ENCODE assay signal across 12 cellular contexts in the genomic region with DNA sequence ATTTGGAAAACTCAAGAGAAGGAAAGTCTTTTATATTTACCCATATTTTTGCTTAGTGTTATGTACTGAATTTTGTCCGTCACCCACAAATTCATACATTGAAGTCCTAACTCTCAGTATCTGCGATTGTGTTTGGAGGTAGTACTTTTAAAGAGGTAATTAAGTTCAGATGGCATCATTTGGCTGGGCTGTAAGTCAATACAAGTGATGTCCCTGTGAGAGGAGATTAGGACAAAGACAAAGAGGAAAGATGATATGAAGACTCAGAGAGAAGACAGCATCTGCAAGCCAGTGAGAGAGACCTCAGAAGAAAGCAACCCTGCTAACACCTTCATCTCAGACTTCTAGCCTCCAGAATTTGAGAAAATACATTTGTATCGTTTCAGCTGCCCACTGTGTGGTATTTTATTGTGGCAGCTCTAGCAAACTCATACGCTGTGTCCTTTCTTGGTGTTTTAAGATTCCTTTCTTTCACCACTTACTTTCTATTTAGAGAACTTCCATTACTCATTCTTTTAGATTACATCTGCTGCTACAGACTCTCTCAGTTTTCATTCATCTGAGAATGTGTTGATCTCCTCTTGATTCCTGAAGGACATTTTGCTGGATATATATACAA. TPM values are rescaled to one million over a fixed set of nuclear protein-coding genes. Genes with fewer than 3 reads are reported as not detected.
A peak's percentile ranks its signal among the peaks of the same experiment; 100 is the strongest.
DNase-seq lines count a peak whose midpoint lies in the region; ATAC-seq and TF ChIP-seq lines count a peak whose summit lies in the region.
"Had no signal": no experiment of that assay in that cellular context is flagged by ENCODE, and none has a peak within 500 bp of the region (broad histone marks: within the 10 kb centered on the region; RNA-seq: fewer than 3 reads in every experiment).

No MANE protein-coding gene starts in this region.

- H3K4me1 ChIP-seq in heart left ventricle (peaks cover 0 to 43% (median 28%) of the 10 kb centered on the region in 12 donors), ascending aorta (peaks cover 6 to 33% of the 10 kb centered on the region in 2 donors), mesodermal cell (ENCODE audit: control insufficient read depth, insufficient read depth, low read length, poor library complexity, severe bottlenecking) (peaks cover 28% of the 10 kb centered on the region), uterus (peaks cover 0 to 19% of the 10 kb centered on the region in 2 donors)

- DNase-seq in heart left ventricle (no peak), cardiac septum (ENCODE audit: low spot score) (no peak), ascending aorta (ENCODE audit: low spot score in 2 of 2) (no peak), uterus (no peak), NCI-H1048 (lab: John Stamatoyannopoulos, UW) (no peak), nucleus accumbens (lab: John Stamatoyannopoulos, UW) (no peak), head of caudate nucleus (no peak)
- DNase-seq: cortex of kidney; NCI-H2029; stimulated activated CD8-positive, alpha-beta memory T cell treated with anti-CD3 and anti-CD28 coated beads, Interleukin-4, amount 100 ng/mL, for 48 hours had no signal

- ATAC-seq in heart left ventricle, result peak in 2 of 4 donors; percentile 33 to 34

- intact Hi-C loops in heart left ventricle (cut with DNase I) (no loop called here), cardiac septum (cut with DNase I) (no loop called here), ascending aorta (cut with DNase I) (no loop called here), uterus (cut with DNase I; ENCODE audit: low total_unique reads) (no loop called here), head of caudate nucleus (cut with DNase I) (no loop called here)

- peaks cover 0 to 6% (median 0%) of the 10 kb centered on the region in 9 donors for H3K36me3 ChIP-seq in heart left ventricle
- no peaks in the 10 kb centered on the region for H3K36me3 ChIP-seq in ascending aorta
- peaks cover 21% of the 10 kb centered on the region for H3K36me3 ChIP-seq in mesodermal cell (ENCODE audit: control insufficient read depth, insufficient read depth, low read length)
- H3K36me3 ChIP-seq in uterus, result no peaks in the 10 kb centered on the region

- H3K4me3 ChIP-seq in heart left ventricle (no peak overlapping the region), ascending aorta (no peak overlapping the region), mesodermal cell (ENCODE audit: extremely low read depth, insufficient read depth, low read length, poor library complexity, severe bottlenecking) (no peak overlapping the region), uterus (no peak overlapping the region)

- H3K27me3 ChIP-seq in heart left ventricle (no peaks in the 10 kb centered on the region), ascending aorta (no peaks in the 10 kb centered on the region), uterus (no peaks in the 10 kb centered on the region)

- 63 to 72% (median 69%) methylated on average over 4 of the region's 4 CpGs for WGBS in heart left ventricle, 4 donors
- 100% methylated on average over 2 of the region's 4 CpGs; no CpG with 5 or more reads in 1 of the 2 experiments for WGBS in mesodermal cell (ENCODE audit: insufficient coverage in 2 of 2), 2 experiments

- H3K9me3 ChIP-seq in heart left ventricle (no peaks in the 10 kb centered on the region), ascending aorta (no peaks in the 10 kb centered on the region), mesodermal cell (ENCODE audit: control insufficient read depth, low read length) (no peaks in the 10 kb centered on the region), uterus (no peaks in the 10 kb centered on the region)

- TF ChIP-seq POLR2A in heart left ventricle (IDR thresholded peaks at IDR 0.05) (no peak), uterus (IDR thresholded peaks at IDR 0.05) (no peak)

- H3K27ac ChIP-seq in heart left ventricle (peak overlapping the region in 8 of 12 donors; percentile 9 to 56 (median 34)), ascending aorta (peak overlapping the region; percentile 71 to 74), mesodermal cell (ENCODE audit: low read depth, low read length, severe bottlenecking) (peak overlapping the region; percentile 46), uterus (peak overlapping the region; percentile 61 to 75)
- H3K27ac ChIP-seq: RWPE1 had no signal

- TF ChIP-seq CTCF in heart left ventricle (IDR thresholded peaks at IDR 0.05) (no peak), ascending aorta (IDR thresholded peaks at IDR 0.05) (no peak), uterus (IDR thresholded peaks at IDR 0.05) (no peak)

RNA-seq across cellular contexts. Expression of a gene that starts 17.0 kb away (rescaled TPM):
- total RNA-seq in heart left ventricle (10 to 100 TPM; 17.9 to 40.3 (median 28.6) TPM), cardiac septum (27.6 TPM), ascending aorta (22.2 TPM), uterus (100 to 1,000 TPM in 2 of 4 donors, 10 to 100 TPM in 2; 73.5 to 108 (median 100) TPM)
- 10 to 100 TPM; 11.1 to 12.6 TPM for polyA plus RNA-seq in heart left ventricle
- polyA plus RNA-seq in mesodermal cell (2013, experiment 1 of 2), result 31.0 TPM
- 28.9 TPM for polyA plus RNA-seq in mesodermal cell (2013, experiment 2 of 2)

RNA-seq across cellular contexts. Expression of a gene that starts 58.4 kb away (rescaled TPM):
- total RNA-seq in heart left ventricle (10 to 100 TPM; 49.1 to 93.6 (median 76.3) TPM), cardiac septum (87.5 TPM), ascending aorta (14.0 TPM), uterus (100 to 1,000 TPM in 1 of 4 donors, 10 to 100 TPM in 3; 22.5 to 100 (median 45.5) TPM)
- 10 to 100 TPM; 19.0 to 44.9 TPM for polyA plus RNA-seq in heart left ventricle
- polyA plus RNA-seq in mesodermal cell (2013, experiment 1 of 2), result 61.0 TPM
- 58.3 TPM for polyA plus RNA-seq in mesodermal cell (2013, experiment 2 of 2)
